ENCODE assay signal across 1 cellular context in the genomic region with DNA sequence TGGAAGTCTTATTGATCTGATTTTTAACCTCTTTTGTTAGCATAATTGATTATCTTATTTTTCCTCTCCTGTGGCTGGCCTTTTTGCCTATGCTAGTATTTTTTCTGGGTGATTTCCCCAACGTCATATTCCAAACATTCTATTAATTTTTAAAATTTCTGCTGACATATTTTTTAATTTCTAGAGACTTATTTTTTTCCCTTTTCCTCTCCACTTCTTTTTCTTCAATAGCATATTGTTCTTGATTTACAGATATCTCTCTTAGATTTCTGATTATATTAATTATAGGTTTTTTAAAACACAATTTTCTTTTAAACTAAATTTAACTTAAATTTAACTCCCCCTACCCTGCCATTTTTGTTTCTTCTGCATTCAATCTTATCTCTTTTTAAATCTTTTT.
TF ChIP-seq lines count a peak whose summit lies in the region.

No MANE protein-coding gene starts in this region.

TF ChIP-seq in GM12878, 131 proteins besides CTCF, POLR2A, EP300 and RAD21:
- TF ChIP-seq ZZZ3 (IDR thresholded peaks at IDR 0.05; ENCODE audit: control insufficient read depth, insufficient read length, low read depth) (no peak), IRF4 (IDR thresholded peaks at IDR 0.05; ENCODE audit: low read depth, low read length) (no peak), SIN3A (IDR thresholded peaks at IDR 0.05; ENCODE audit: low read depth, low read length) (no peak), TCF12 (IDR thresholded peaks at IDR 0.05; ENCODE audit: low read depth, low read length) (no peak), FOXK2 (IDR thresholded peaks at IDR 0.05) (no peak), TCF3 (IDR thresholded peaks at IDR 0.05; ENCODE audit: borderline replicate concordance, insufficient read depth, low read depth, low read length) (no peak), RELA (IDR thresholded peaks at IDR 0.05; ENCODE audit: borderline replicate concordance, partially characterized antibody) (no peak), MYB (IDR thresholded peaks at IDR 0.05; ENCODE audit: borderline replicate concordance, low read depth, low read length) (no peak), SREBF1 (IDR thresholded peaks at IDR 0.05; ENCODE audit: low read length) (no peak), WRNIP1 (IDR thresholded peaks at IDR 0.05; ENCODE audit: borderline replicate concordance, low read depth, low read length) (no peak)
- TF ChIP-seq, protein P1, sequence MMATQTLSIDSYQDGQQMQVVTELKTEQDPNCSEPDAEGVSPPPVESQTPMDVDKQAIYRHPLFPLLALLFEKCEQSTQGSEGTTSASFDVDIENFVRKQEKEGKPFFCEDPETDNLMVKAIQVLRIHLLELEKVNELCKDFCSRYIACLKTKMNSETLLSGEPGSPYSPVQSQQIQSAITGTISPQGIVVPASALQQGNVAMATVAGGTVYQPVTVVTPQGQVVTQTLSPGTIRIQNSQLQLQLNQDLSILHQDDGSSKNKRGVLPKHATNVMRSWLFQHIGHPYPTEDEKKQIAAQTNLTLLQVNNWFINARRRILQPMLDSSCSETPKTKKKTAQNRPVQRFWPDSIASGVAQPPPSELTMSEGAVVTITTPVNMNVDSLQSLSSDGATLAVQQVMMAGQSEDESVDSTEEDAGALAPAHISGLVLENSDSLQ (IDR thresholded peaks at IDR 0.05), result no peak
- TF ChIP-seq, protein P2, sequence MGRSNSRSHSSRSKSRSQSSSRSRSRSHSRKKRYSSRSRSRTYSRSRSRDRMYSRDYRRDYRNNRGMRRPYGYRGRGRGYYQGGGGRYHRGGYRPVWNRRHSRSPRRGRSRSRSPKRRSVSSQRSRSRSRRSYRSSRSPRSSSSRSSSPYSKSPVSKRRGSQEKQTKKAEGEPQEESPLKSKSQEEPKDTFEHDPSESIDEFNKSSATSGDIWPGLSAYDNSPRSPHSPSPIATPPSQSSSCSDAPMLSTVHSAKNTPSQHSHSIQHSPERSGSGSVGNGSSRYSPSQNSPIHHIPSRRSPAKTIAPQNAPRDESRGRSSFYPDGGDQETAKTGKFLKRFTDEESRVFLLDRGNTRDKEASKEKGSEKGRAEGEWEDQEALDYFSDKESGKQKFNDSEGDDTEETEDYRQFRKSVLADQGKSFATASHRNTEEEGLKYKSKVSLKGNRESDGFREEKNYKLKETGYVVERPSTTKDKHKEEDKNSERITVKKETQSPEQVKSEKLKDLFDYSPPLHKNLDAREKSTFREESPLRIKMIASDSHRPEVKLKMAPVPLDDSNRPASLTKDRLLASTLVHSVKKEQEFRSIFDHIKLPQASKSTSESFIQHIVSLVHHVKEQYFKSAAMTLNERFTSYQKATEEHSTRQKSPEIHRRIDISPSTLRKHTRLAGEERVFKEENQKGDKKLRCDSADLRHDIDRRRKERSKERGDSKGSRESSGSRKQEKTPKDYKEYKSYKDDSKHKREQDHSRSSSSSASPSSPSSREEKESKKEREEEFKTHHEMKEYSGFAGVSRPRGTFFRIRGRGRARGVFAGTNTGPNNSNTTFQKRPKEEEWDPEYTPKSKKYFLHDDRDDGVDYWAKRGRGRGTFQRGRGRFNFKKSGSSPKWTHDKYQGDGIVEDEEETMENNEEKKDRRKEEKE (IDR thresholded peaks at IDR 0.05), result no peak
- TF ChIP-seq, protein P3, sequence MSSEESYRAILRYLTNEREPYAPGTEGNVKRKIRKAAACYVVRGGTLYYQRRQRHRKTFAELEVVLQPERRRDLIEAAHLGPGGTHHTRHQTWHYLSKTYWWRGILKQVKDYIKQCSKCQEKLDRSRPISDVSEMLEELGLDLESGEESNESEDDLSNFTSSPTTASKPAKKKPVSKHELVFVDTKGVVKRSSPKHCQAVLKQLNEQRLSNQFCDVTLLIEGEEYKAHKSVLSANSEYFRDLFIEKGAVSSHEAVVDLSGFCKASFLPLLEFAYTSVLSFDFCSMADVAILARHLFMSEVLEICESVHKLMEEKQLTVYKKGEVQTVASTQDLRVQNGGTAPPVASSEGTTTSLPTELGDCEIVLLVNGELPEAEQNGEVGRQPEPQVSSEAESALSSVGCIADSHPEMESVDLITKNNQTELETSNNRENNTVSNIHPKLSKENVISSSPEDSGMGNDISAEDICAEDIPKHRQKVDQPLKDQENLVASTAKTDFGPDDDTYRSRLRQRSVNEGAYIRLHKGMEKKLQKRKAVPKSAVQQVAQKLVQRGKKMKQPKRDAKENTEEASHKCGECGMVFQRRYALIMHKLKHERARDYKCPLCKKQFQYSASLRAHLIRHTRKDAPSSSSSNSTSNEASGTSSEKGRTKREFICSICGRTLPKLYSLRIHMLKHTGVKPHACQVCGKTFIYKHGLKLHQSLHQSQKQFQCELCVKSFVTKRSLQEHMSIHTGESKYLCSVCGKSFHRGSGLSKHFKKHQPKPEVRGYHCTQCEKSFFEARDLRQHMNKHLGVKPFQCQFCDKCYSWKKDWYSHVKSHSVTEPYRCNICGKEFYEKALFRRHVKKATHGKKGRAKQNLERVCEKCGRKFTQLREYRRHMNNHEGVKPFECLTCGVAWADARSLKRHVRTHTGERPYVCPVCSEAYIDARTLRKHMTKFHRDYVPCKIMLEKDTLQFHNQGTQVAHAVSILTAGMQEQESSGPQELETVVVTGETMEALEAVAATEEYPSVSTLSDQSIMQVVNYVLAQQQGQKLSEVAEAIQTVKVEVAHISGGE (CRISPR knock-in tag; IDR thresholded peaks at IDR 0.05), result no peak
- TF ChIP-seq, protein P4, sequence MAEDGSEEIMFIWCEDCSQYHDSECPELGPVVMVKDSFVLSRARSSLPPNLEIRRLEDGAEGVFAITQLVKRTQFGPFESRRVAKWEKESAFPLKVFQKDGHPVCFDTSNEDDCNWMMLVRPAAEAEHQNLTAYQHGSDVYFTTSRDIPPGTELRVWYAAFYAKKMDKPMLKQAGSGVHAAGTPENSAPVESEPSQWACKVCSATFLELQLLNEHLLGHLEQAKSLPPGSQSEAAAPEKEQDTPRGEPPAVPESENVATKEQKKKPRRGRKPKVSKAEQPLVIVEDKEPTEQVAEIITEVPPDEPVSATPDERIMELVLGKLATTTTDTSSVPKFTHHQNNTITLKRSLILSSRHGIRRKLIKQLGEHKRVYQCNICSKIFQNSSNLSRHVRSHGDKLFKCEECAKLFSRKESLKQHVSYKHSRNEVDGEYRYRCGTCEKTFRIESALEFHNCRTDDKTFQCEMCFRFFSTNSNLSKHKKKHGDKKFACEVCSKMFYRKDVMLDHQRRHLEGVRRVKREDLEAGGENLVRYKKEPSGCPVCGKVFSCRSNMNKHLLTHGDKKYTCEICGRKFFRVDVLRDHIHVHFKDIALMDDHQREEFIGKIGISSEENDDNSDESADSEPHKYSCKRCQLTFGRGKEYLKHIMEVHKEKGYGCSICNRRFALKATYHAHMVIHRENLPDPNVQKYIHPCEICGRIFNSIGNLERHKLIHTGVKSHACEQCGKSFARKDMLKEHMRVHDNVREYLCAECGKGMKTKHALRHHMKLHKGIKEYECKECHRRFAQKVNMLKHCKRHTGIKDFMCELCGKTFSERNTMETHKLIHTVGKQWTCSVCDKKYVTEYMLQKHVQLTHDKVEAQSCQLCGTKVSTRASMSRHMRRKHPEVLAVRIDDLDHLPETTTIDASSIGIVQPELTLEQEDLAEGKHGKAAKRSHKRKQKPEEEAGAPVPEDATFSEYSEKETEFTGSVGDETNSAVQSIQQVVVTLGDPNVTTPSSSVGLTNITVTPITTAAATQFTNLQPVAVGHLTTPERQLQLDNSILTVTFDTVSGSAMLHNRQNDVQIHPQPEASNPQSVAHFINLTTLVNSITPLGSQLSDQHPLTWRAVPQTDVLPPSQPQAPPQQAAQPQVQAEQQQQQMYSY (CRISPR knock-in tag; IDR thresholded peaks at IDR 0.05), result no peak
TF ChIP-seq in GM12878: peak in this region for 0.
